In genomic region chr13:94595006-94595942, GRCh38 we compare ENCODE assay signal across 8 cellular contexts. TPM values are rescaled to one million over a fixed set of nuclear protein-coding genes. Genes with fewer than 3 reads are reported as not detected.
A peak's percentile ranks its signal among the peaks of the same experiment; 100 is the strongest.
DNase-seq lines count a peak whose midpoint lies in the region; ATAC-seq and TF ChIP-seq lines count a peak whose summit lies in the region.

No MANE protein-coding gene starts in this region.

- no peaks in the 10 kb centered on the region for H3K36me3 ChIP-seq in KMS-11 (ENCODE audit: insufficient read depth)
- H3K36me3 ChIP-seq in vagina, result peaks cover 0 to 11% of the 10 kb centered on the region in 2 donors

- peak overlapping the region; percentile 75; the same call in 1 of the 2 replicates for H2AFZ ChIP-seq in KMS-11 (ENCODE audit: low read depth)

- intact Hi-C loops in vagina (cut with DNase I), result no loop called here

- H3K9me3 Mint-ChIP-seq in naive B cell, result no peaks in the 10 kb centered on the region

- H3K4me1 ChIP-seq in KMS-11 (ENCODE audit: low read depth, poor library complexity, severe bottlenecking) (peaks cover 37% of the 10 kb centered on the region), vagina (peaks cover 22% of the 10 kb centered on the region)

- no peaks in the 10 kb centered on the region for H3K36me3 Mint-ChIP-seq in naive B cell

- H3K4me1 Mint-ChIP-seq in naive B cell, result peaks cover 19 to 29% (median 28%) of the 10 kb centered on the region in 3 donors

- peak overlapping the region; percentile 86 to 98 (median 94) for H3K4me3 Mint-ChIP-seq in naive B cell

- peak overlapping the region; percentile 84 for H3K4me2 ChIP-seq in KMS-11

- TF ChIP-seq CTCF in KMS-11 (conservative IDR thresholded peaks at IDR 0.05; ENCODE audit: low read depth, low read length) (no peak), epithelial cell of esophagus (IDR thresholded peaks at IDR 0.05; ENCODE audit: insufficient read depth, low read depth, low read length, missing control alignments) (no peak), vagina (IDR thresholded peaks at IDR 0.05) (no peak)

- H3K79me2 ChIP-seq in KMS-11 (ENCODE audit: insufficient read depth, low read depth), result peaks cover 28% of the 10 kb centered on the region; the same call in 1 of the 2 replicates

- TF ChIP-seq POLR2A in vagina (IDR thresholded peaks at IDR 0.05), result no peak

- peak overlapping the region; percentile 90 for H3K4me3 ChIP-seq in GM08714 (ENCODE audit: low read length)
- H3K4me3 ChIP-seq in KMS-11 (IDR thresholded peaks at IDR 0.05; ENCODE audit: insufficient read depth, low read depth, low read length), result no peak overlapping the region
- peak overlapping the region; percentile 90 for H3K4me3 ChIP-seq in epithelial cell of esophagus (ENCODE audit: low read length)
- peak overlapping the region; percentile 70 to 88 for H3K4me3 ChIP-seq in vagina

- peak overlapping the region; percentile 79; the same call in 1 of the 2 replicates for H3K9ac ChIP-seq in KMS-11

- no peaks in the 10 kb centered on the region for H3K9me3 ChIP-seq in vagina

- ATAC-seq in GM21737 (IDR thresholded peaks at IDR 0.05; ENCODE audit: unreplicated experiment) (peak; percentile 41), naive B cell (ENCODE audit: low read depth in 2 of 2) (peak; percentile 21 to 29)

- peak; percentile 39 to 50 for DNase-seq in activated CD4-positive, alpha-beta T cell treated with anti-CD3 and anti-CD28 coated beads, Interleukin-2, amount 50 U/mL, for 48 hours
- DNase-seq in epithelial cell of esophagus (ENCODE audit: low read depth) (peak; percentile 34), naive B cell (peak; percentile 4), vagina (ENCODE audit: extremely low spot score in 2 of 2) (no peak), kidney glomerular epithelial cell (lab: John Stamatoyannopoulos, UW) (no peak)

- no peaks in the 10 kb centered on the region for H3K27me3 Mint-ChIP-seq in naive B cell

- H3K27ac ChIP-seq in KMS-11 (peak overlapping the region; percentile 42; the same call in 1 of the 2 replicates), vagina (peak overlapping the region; percentile 71)

- H3K27ac Mint-ChIP-seq in naive B cell, result peak overlapping the region; percentile 79 to 97 (median 92)

- H3K27me3 ChIP-seq in KMS-11 (ENCODE audit: insufficient read depth, low read depth) (no peaks in the 10 kb centered on the region), vagina (no peaks in the 10 kb centered on the region)

- H4K20me1 ChIP-seq in KMS-11 (ENCODE audit: insufficient read depth), result no peaks in the 10 kb centered on the region; the same call in 1 of the 2 replicates

RNA-seq across cellular contexts. Expression of gene TGDS, which starts 0.7 kb away (rescaled TPM):
- 10 to 100 TPM; 10.0 to 16.8 (median 12.0) TPM for polyA plus RNA-seq in naive B cell (ENCODE audit: low read depth in 6 of 6)
- 9.6 TPM for total RNA-seq in vagina

RNA-seq across cellular contexts. Expression of gene GPR180, which starts 6.4 kb away (rescaled TPM):
- 1 to 10 TPM; 1.1 to 2.7 (median 1.7) TPM for polyA plus RNA-seq in naive B cell (ENCODE audit: low read depth in 6 of 6)
- 5.6 TPM for total RNA-seq in vagina

Comparison
In these comparisons a context has a peak if more than half of its experiments do, and no peak if none do; other contexts are left out.
1. DNase-seq: peak in activated CD4-positive, alpha-beta T cell treated with anti-CD3 and anti-CD28 coated beads, Interleukin-2, amount 50 U/mL, for 48 hours (2 of 2), epithelial cell of esophagus (single experiment) and naive B cell (single experiment); none in vagina (0 of 2) and kidney glomerular epithelial cell (single experiment).